Comparison of ENCODE assay signal across 17 cellular contexts in the genomic region with DNA sequence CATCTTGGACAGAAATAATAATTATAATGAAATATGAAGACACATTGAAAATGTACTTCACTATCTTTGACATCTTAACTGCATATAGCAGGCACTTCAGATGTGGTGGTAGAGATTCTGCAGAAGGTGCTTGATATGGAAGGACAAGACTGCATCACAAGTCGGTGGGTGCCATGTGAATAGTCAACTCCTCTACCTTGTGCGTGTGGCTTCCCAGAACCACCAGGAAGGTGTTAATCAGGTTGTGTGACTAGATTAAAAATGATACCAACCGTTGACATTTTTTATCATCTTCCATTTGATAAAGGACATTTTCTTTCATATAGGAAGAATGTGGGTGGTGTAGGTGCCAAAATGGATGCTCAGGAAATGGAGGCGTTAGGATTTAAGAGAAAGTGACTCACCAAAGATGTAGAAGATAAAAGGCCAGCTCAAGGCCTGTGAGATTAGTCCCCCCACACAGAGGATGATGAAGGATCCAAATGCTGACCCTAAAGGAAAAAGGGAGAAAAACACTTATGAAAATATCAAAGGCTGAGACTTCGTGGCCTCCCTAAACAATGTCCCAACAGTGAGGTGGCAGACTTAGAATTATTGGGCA. TPM values are rescaled to one million over a fixed set of nuclear protein-coding genes. Genes with fewer than 3 reads are reported as not detected.
DNase-seq lines count a peak whose midpoint lies in the region; ATAC-seq and TF ChIP-seq lines count a peak whose summit lies in the region.
"Had no signal": no experiment of that assay in that cellular context is flagged by ENCODE, and none has a peak within 500 bp of the region (broad histone marks: within the 10 kb centered on the region; RNA-seq: fewer than 3 reads in every experiment).

No MANE protein-coding gene starts in this region.

- intact Hi-C loops in activated CD4-positive, alpha-beta T cell treated with anti-CD3 and anti-CD28 coated beads for 36 hours (cut with DNase I, micrococcal nuclease) = loop anchor here (1.0 to 10.0 kb wide), 4 partner anchors 27 to 783 kb away; partner anchors contain the start of gene TRIM38 (in 1 of the 2)
- intact Hi-C loops in CD4-positive, alpha-beta T cell (cut with DNase I, micrococcal nuclease) = no loop called here

- POLR2A ChIA-PET in activated CD4-positive, alpha-beta T cell treated with anti-CD3 and anti-CD28 coated beads for 36 hours (lab: Charles Lee) = no interaction called here
- POLR2A ChIA-PET in CD4-positive, alpha-beta T cell (lab: Charles Lee) = no interaction called here

- H3K27ac ChIP-seq in CD4-positive, alpha-beta T cell (ENCODE audit: low read depth, low read length) = no peak overlapping the region
- H3K27ac ChIP-seq: BLaER1 treated with 17β-estradiol and CSF1 and Interleukin-3, amounts not matched to agents 10 nM and 100 nM; KMS-11 had no signal

- H3K27me3 ChIP-seq in CD4-positive, alpha-beta T cell (ENCODE audit: control insufficient read depth, insufficient read depth, low read length) = no peaks in the 10 kb centered on the region
- H3K27me3 ChIP-seq: BLaER1 treated with 17β-estradiol and CSF1 and Interleukin-3, amounts not matched to agents 10 nM and 100 nM had no signal

- H3K27me3 Mint-ChIP-seq in activated CD4-positive, alpha-beta T cell treated with anti-CD3 and anti-CD28 coated beads for 36 hours = peaks cover 1% of the 10 kb centered on the region
- no peaks in the 10 kb centered on the region for H3K27me3 Mint-ChIP-seq in activated naive CD4-positive, alpha-beta T cell treated with anti-CD3 and anti-CD28 coated beads, Interleukin-2, amount 50 U/mL, for 24 hours
- no peaks in the 10 kb centered on the region for H3K27me3 Mint-ChIP-seq in activated naive CD4-positive, alpha-beta T cell treated with anti-CD3 and anti-CD28 coated beads, Interleukin-2, amount 10 ng/mL, durations not matched to agents 7 days and 5 days
- no peaks in the 10 kb centered on the region for H3K27me3 Mint-ChIP-seq in activated T-helper 17 cell treated with anti-CD3 and anti-CD28 coated beads, Interleukin-2, amount 50 U/mL, for 72 hours
- no peaks in the 10 kb centered on the region for H3K27me3 Mint-ChIP-seq in CD4-positive, alpha-beta T cell

- H3K27ac Mint-ChIP-seq in activated CD4-positive, alpha-beta T cell treated with anti-CD3 and anti-CD28 coated beads for 36 hours = peak overlapping the region; percentile 79
- peak overlapping the region; percentile 33 for H3K27ac Mint-ChIP-seq in activated naive CD4-positive, alpha-beta T cell treated with anti-CD3 and anti-CD28 coated beads, Interleukin-2, amount 50 U/mL, for 24 hours
- H3K27ac Mint-ChIP-seq in activated naive CD4-positive, alpha-beta T cell treated with anti-CD3 and anti-CD28 coated beads, Interleukin-2, amount 10 ng/mL, durations not matched to agents 7 days and 5 days = no peak overlapping the region
- H3K27ac Mint-ChIP-seq in activated T-helper 17 cell treated with anti-CD3 and anti-CD28 coated beads, Interleukin-2, amount 50 U/mL, for 72 hours = peak overlapping the region; percentile 75
- H3K27ac Mint-ChIP-seq in stimulated activated effector memory CD8-positive, alpha-beta T cell treated with anti-CD3 and anti-CD28 coated beads, Interleukin-12 subunit alpha, Interleukin-12 subunit beta, amount 100 ng/mL, for 72 hours = no peak overlapping the region
- H3K27ac Mint-ChIP-seq in CD4-positive, alpha-beta T cell = no peak overlapping the region

- peak; percentile 61 for DNase-seq in activated CD4-positive, alpha-beta T cell treated with anti-CD3 and anti-CD28 coated beads for 36 hours
- no peak for DNase-seq in activated CD4-positive, alpha-beta T cell treated with anti-CD3 and anti-CD28 coated beads for 1 hour
- DNase-seq in activated naive CD4-positive, alpha-beta T cell treated with anti-CD3 and anti-CD28 coated beads, Interleukin-2, amount 10 ng/mL, durations not matched to agents 7 days and 5 days = no peak
- peak in 1 of 2 donors; percentile 8 for DNase-seq in stimulated activated effector memory CD8-positive, alpha-beta T cell treated with anti-CD3 and anti-CD28 coated beads, Interleukin-12 subunit alpha, Interleukin-12 subunit beta, amount 100 ng/mL, for 72 hours (ENCODE audit: low spot score in 2 of 2)
- DNase-seq in CD4-positive, alpha-beta T cell = no peak
- DNase-seq: 8988T, NCI-H1092, NCI-H226, NCI-H526 had no signal

- peaks cover 4% of the 10 kb centered on the region for H3K36me3 Mint-ChIP-seq in activated CD4-positive, alpha-beta T cell treated with anti-CD3 and anti-CD28 coated beads for 36 hours (ENCODE audit: low read depth)
- H3K36me3 Mint-ChIP-seq in activated naive CD4-positive, alpha-beta T cell treated with anti-CD3 and anti-CD28 coated beads, Interleukin-2, amount 50 U/mL, for 24 hours = no peaks in the 10 kb centered on the region
- no peaks in the 10 kb centered on the region for H3K36me3 Mint-ChIP-seq in activated naive CD4-positive, alpha-beta T cell treated with anti-CD3 and anti-CD28 coated beads, Interleukin-2, amount 10 ng/mL, durations not matched to agents 7 days and 5 days
- no peaks in the 10 kb centered on the region for H3K36me3 Mint-ChIP-seq in activated T-helper 17 cell treated with anti-CD3 and anti-CD28 coated beads, Interleukin-2, amount 50 U/mL, for 72 hours (ENCODE audit: low read depth)
- no peaks in the 10 kb centered on the region for H3K36me3 Mint-ChIP-seq in stimulated activated effector memory CD8-positive, alpha-beta T cell treated with anti-CD3 and anti-CD28 coated beads, Interleukin-12 subunit alpha, Interleukin-12 subunit beta, amount 100 ng/mL, for 72 hours
- no peaks in the 10 kb centered on the region for H3K36me3 Mint-ChIP-seq in CD4-positive, alpha-beta T cell (ENCODE audit: low read depth)

- H3K4me1 Mint-ChIP-seq in activated CD4-positive, alpha-beta T cell treated with anti-CD3 and anti-CD28 coated beads for 36 hours = peaks cover 59% of the 10 kb centered on the region
- H3K4me1 Mint-ChIP-seq in activated naive CD4-positive, alpha-beta T cell treated with anti-CD3 and anti-CD28 coated beads, Interleukin-2, amount 50 U/mL, for 24 hours = peaks cover 9% of the 10 kb centered on the region
- no peaks in the 10 kb centered on the region for H3K4me1 Mint-ChIP-seq in activated naive CD4-positive, alpha-beta T cell treated with anti-CD3 and anti-CD28 coated beads, Interleukin-2, amount 10 ng/mL, durations not matched to agents 7 days and 5 days
- H3K4me1 Mint-ChIP-seq in activated T-helper 17 cell treated with anti-CD3 and anti-CD28 coated beads, Interleukin-2, amount 50 U/mL, for 72 hours = peaks cover 19% of the 10 kb centered on the region
- peaks cover 21% of the 10 kb centered on the region for H3K4me1 Mint-ChIP-seq in stimulated activated effector memory CD8-positive, alpha-beta T cell treated with anti-CD3 and anti-CD28 coated beads, Interleukin-12 subunit alpha, Interleukin-12 subunit beta, amount 100 ng/mL, for 72 hours
- H3K4me1 Mint-ChIP-seq in CD4-positive, alpha-beta T cell (ENCODE audit: low read depth) = no peaks in the 10 kb centered on the region

- H3K9me3 Mint-ChIP-seq in activated CD4-positive, alpha-beta T cell treated with anti-CD3 and anti-CD28 coated beads for 36 hours (ENCODE audit: low read depth) = peaks cover 8% of the 10 kb centered on the region
- H3K9me3 Mint-ChIP-seq in activated naive CD4-positive, alpha-beta T cell treated with anti-CD3 and anti-CD28 coated beads, Interleukin-2, amount 50 U/mL, for 24 hours = no peaks in the 10 kb centered on the region
- no peaks in the 10 kb centered on the region for H3K9me3 Mint-ChIP-seq in activated naive CD4-positive, alpha-beta T cell treated with anti-CD3 and anti-CD28 coated beads, Interleukin-2, amount 10 ng/mL, durations not matched to agents 7 days and 5 days
- peaks cover 4% of the 10 kb centered on the region for H3K9me3 Mint-ChIP-seq in activated T-helper 17 cell treated with anti-CD3 and anti-CD28 coated beads, Interleukin-2, amount 50 U/mL, for 72 hours
- no peaks in the 10 kb centered on the region for H3K9me3 Mint-ChIP-seq in stimulated activated effector memory CD8-positive, alpha-beta T cell treated with anti-CD3 and anti-CD28 coated beads, Interleukin-12 subunit alpha, Interleukin-12 subunit beta, amount 100 ng/mL, for 72 hours
- no peaks in the 10 kb centered on the region for H3K9me3 Mint-ChIP-seq in CD4-positive, alpha-beta T cell

- peak; percentile 75 for ATAC-seq in activated CD4-positive, alpha-beta T cell treated with anti-CD3 and anti-CD28 coated beads for 36 hours
- ATAC-seq in activated T-helper 17 cell treated with anti-CD3 and anti-CD28 coated beads, Interleukin-2, amount 50 U/mL, for 72 hours (replicated peaks) = peak; percentile 80
- ATAC-seq in stimulated activated effector memory CD8-positive, alpha-beta T cell treated with anti-CD3 and anti-CD28 coated beads, Interleukin-12 subunit alpha, Interleukin-12 subunit beta, amount 100 ng/mL, for 72 hours = peak; percentile 59
- ATAC-seq in CD4-positive, alpha-beta T cell (ENCODE audit: poor library complexity) = no peak
- no peak for ATAC-seq in HG03521 (IDR thresholded peaks at IDR 0.05; ENCODE audit: unreplicated experiment)

- no peak overlapping the region for H3K4me3 Mint-ChIP-seq in activated CD4-positive, alpha-beta T cell treated with anti-CD3 and anti-CD28 coated beads for 36 hours
- H3K4me3 Mint-ChIP-seq in activated naive CD4-positive, alpha-beta T cell treated with anti-CD3 and anti-CD28 coated beads, Interleukin-2, amount 50 U/mL, for 24 hours = no peak overlapping the region
- no peak overlapping the region for H3K4me3 Mint-ChIP-seq in activated naive CD4-positive, alpha-beta T cell treated with anti-CD3 and anti-CD28 coated beads, Interleukin-2, amount 10 ng/mL, durations not matched to agents 7 days and 5 days
- peak overlapping the region; percentile 47 for H3K4me3 Mint-ChIP-seq in activated T-helper 17 cell treated with anti-CD3 and anti-CD28 coated beads, Interleukin-2, amount 50 U/mL, for 72 hours
- no peak overlapping the region for H3K4me3 Mint-ChIP-seq in stimulated activated effector memory CD8-positive, alpha-beta T cell treated with anti-CD3 and anti-CD28 coated beads, Interleukin-12 subunit alpha, Interleukin-12 subunit beta, amount 100 ng/mL, for 72 hours
- H3K4me3 Mint-ChIP-seq in CD4-positive, alpha-beta T cell = no peak overlapping the region

- no peak for TF ChIP-seq CTCF in CD4-positive, alpha-beta T cell (IDR thresholded peaks at IDR 0.05)

- CTCF ChIA-PET in activated CD4-positive, alpha-beta T cell treated with anti-CD3 and anti-CD28 coated beads for 36 hours (lab: Charles Lee) = interaction anchor here (0.7 to 1.0 kb wide), 3 partner anchors 18 to 283 kb away, joined by 3 read pairs; no protein-coding TSS in a partner anchor
- CTCF ChIA-PET in activated naive CD4-positive, alpha-beta T cell treated with anti-CD3 and anti-CD28 coated beads, Interleukin-2, amount 10 ng/mL, durations not matched to agents 7 days and 5 days (lab: Charles Lee) = no interaction called here
- CTCF ChIA-PET in CD4-positive, alpha-beta T cell (lab: Charles Lee) = no interaction called here

- H3K9me3 ChIP-seq in CD4-positive, alpha-beta T cell (ENCODE audit: control insufficient read depth, low read length) = no peaks in the 10 kb centered on the region
- H3K9me3 ChIP-seq: BLaER1 treated with 17β-estradiol and CSF1 and Interleukin-3, amounts not matched to agents 10 nM and 100 nM had no signal

RNA-seq across cellular contexts. Expression of gene SLC17A2, which starts 12.3 kb away (rescaled TPM):
- total RNA-seq in activated CD4-positive, alpha-beta T cell treated with anti-CD3 and anti-CD28 coated beads for 36 hours = under 1 TPM in 1 of 2 experiments, not detected in 1; 0.07 TPM
- total RNA-seq in activated T-helper 17 cell treated with anti-CD3 and anti-CD28 coated beads, Interleukin-2, amount 50 U/mL, for 72 hours = not detected
- not detected for total RNA-seq in CD4-positive, alpha-beta T cell
- total RNA-seq: MCF 10A, OCI-LY7, RPMI7951 had no signal

RNA-seq across cellular contexts. Expression of gene SLC17A3, which starts 44.1 kb away (rescaled TPM):
- total RNA-seq in activated CD4-positive, alpha-beta T cell treated with anti-CD3 and anti-CD28 coated beads for 36 hours = under 1 TPM; 0.21 to 0.33 TPM
- total RNA-seq in activated T-helper 17 cell treated with anti-CD3 and anti-CD28 coated beads, Interleukin-2, amount 50 U/mL, for 72 hours = under 1 TPM; 0.21 to 0.67 TPM
- total RNA-seq in CD4-positive, alpha-beta T cell = under 1 TPM; 0.30 to 0.50 TPM
- total RNA-seq: MCF 10A, RPMI7951 had no signal

RNA-seq across cellular contexts. Expression of gene TRIM38, which starts 44.4 kb away (rescaled TPM):
- total RNA-seq in activated CD4-positive, alpha-beta T cell treated with anti-CD3 and anti-CD28 coated beads for 36 hours = 10 to 100 TPM; 24.9 TPM
- total RNA-seq in activated T-helper 17 cell treated with anti-CD3 and anti-CD28 coated beads, Interleukin-2, amount 50 U/mL, for 72 hours = 10 to 100 TPM; 26.7 to 69.2 TPM
- total RNA-seq in CD4-positive, alpha-beta T cell = 10 to 100 TPM; 17.0 to 17.5 TPM

Comparison
In these comparisons a context has a peak if more than half of its experiments do, and no peak if none do; other contexts are left out.
1. H3K27ac Mint-ChIP-seq: peak in activated CD4-positive, alpha-beta T cell treated with anti-CD3 and anti-CD28 coated beads for 36 hours (single experiment), activated naive CD4-positive, alpha-beta T cell treated with anti-CD3 and anti-CD28 coated beads, Interleukin-2, amount 50 U/mL, for 24 hours (single experiment) and activated T-helper 17 cell treated with anti-CD3 and anti-CD28 coated beads, Interleukin-2, amount 50 U/mL, for 72 hours (single experiment); none in activated naive CD4-positive, alpha-beta T cell treated with anti-CD3 and anti-CD28 coated beads, Interleukin-2, amount 10 ng/mL, durations not matched to agents 7 days and 5 days (single experiment), stimulated activated effector memory CD8-positive, alpha-beta T cell treated with anti-CD3 and anti-CD28 coated beads, Interleukin-12 subunit alpha, Interleukin-12 subunit beta, amount 100 ng/mL, for 72 hours (single experiment) and CD4-positive, alpha-beta T cell (single experiment).
2. ATAC-seq: peak in activated CD4-positive, alpha-beta T cell treated with anti-CD3 and anti-CD28 coated beads for 36 hours (single experiment), activated T-helper 17 cell treated with anti-CD3 and anti-CD28 coated beads, Interleukin-2, amount 50 U/mL, for 72 hours (single experiment) and stimulated activated effector memory CD8-positive, alpha-beta T cell treated with anti-CD3 and anti-CD28 coated beads, Interleukin-12 subunit alpha, Interleukin-12 subunit beta, amount 100 ng/mL, for 72 hours (single experiment); none in CD4-positive, alpha-beta T cell (single experiment) and HG03521 (single experiment).
3. intact Hi-C loops: an anchor here in activated CD4-positive, alpha-beta T cell treated with anti-CD3 and anti-CD28 coated beads for 36 hours (1.0 to 10.0 kb wide); none called in CD4-positive, alpha-beta T cell.